In genomic region chr22:49481651-49482399, GRCh38 we compare ENCODE assay signal across 17 cellular contexts.
DNase-seq lines count a peak whose midpoint lies in the region; ATAC-seq and TF ChIP-seq lines count a peak whose summit lies in the region.
"Had no signal": no experiment of that assay in that cellular context is flagged by ENCODE, and none has a peak within 500 bp of the region (broad histone marks: within the 10 kb centered on the region; RNA-seq: fewer than 3 reads in every experiment).

No MANE protein-coding gene starts in this region.

- DNase-seq in NCI-H146 (lab: John Stamatoyannopoulos, UW) (peak; percentile 18), NCI-H146 treated with DMSO at 0.1 percent for 48 hours (lab: John Stamatoyannopoulos, UW; ENCODE audit: unreplicated experiment) (no peak), NCI-H2171 (lab: John Stamatoyannopoulos, UW) (peak; percentile 43), left ventricle myocardium inferior (no peak), transverse colon (no peak)
- DNase-seq in stimulated activated naive B cell treated with anti-CD40 and anti-IgM and Interleukin-4, amounts not matched to agents 10 μg/mL and 1 μg/mL and 100 μg/mL, for 72 hours, result no peak
- DNase-seq: activated naive CD4-positive, alpha-beta T cell treated with anti-CD3 and anti-CD28 coated beads for 36 hours; brain microvascular endothelial cell; foreskin keratinocyte; NCI-H2029; retina; stimulated activated CD4-positive, alpha-beta T cell treated with anti-CD3 and anti-CD28 coated beads, Interleukin-2, amount 100 ng/mL, for 24 hours had no signal

- H3K36me3 ChIP-seq in left ventricle myocardium inferior (no peaks in the 10 kb centered on the region), transverse colon (no peaks in the 10 kb centered on the region)
- H3K36me3 ChIP-seq: brain microvascular endothelial cell had no signal

- H3K36me3 Mint-ChIP-seq in stimulated activated naive B cell treated with anti-CD40 and anti-IgM and Interleukin-4, amounts not matched to agents 10 μg/mL and 1 μg/mL and 100 μg/mL, for 72 hours, result peaks cover 3 to 17% of the 10 kb centered on the region in 2 donors

- no peak for ATAC-seq in stimulated activated naive B cell treated with anti-CD40 and anti-IgM and Interleukin-4, amounts not matched to agents 10 μg/mL and 1 μg/mL and 100 μg/mL, for 72 hours (replicated peaks)
- no peak for ATAC-seq in GM19395 (IDR thresholded peaks at IDR 0.05; ENCODE audit: unreplicated experiment)
- no peak for ATAC-seq in GM19023 (IDR thresholded peaks at IDR 0.05; ENCODE audit: unreplicated experiment)
- ATAC-seq: foreskin keratinocyte, HCT116, SK-N-SH treated with all-trans-retinoic acid at 6 μM for 48 hours had no signal

- H3K4me1 ChIP-seq in left ventricle myocardium inferior (peaks cover 14% of the 10 kb centered on the region), transverse colon (no peaks in the 10 kb centered on the region)
- H3K4me1 ChIP-seq: foreskin keratinocyte had no signal

- TF ChIP-seq CTCF in left ventricle myocardium inferior (IDR thresholded peaks at IDR 0.05; ENCODE audit: borderline replicate concordance) (no peak), transverse colon (IDR thresholded peaks at IDR 0.05) (no peak)

- WGBS in transverse colon (ENCODE audit: low coverage in 1 of 2), 2 donors, result 26 to 34% methylated on average over 17 to 31 of the region's 35 CpGs

- no peak for TF ChIP-seq EP300 in transverse colon (IDR thresholded peaks at IDR 0.05; ENCODE audit: low read depth)

- H3K27ac Mint-ChIP-seq in stimulated activated naive B cell treated with anti-CD40 and anti-IgM and Interleukin-4, amounts not matched to agents 10 μg/mL and 1 μg/mL and 100 μg/mL, for 72 hours, result peak overlapping the region; percentile 37
- H3K27ac Mint-ChIP-seq: activated naive CD4-positive, alpha-beta T cell treated with anti-CD3 and anti-CD28 coated beads for 36 hours had no signal

- no peak for TF ChIP-seq POLR2A in transverse colon (IDR thresholded peaks at IDR 0.05)

- peaks cover 3% of the 10 kb centered on the region for H3K9me3 ChIP-seq in left ventricle myocardium inferior (replicated peaks)
- H3K9me3 ChIP-seq in transverse colon, result no peaks in the 10 kb centered on the region

- peaks cover 5 to 7% of the 10 kb centered on the region in 2 donors for H3K9me3 Mint-ChIP-seq in stimulated activated naive B cell treated with anti-CD40 and anti-IgM and Interleukin-4, amounts not matched to agents 10 μg/mL and 1 μg/mL and 100 μg/mL, for 72 hours

- intact Hi-C loops in left ventricle myocardium inferior (cut with micrococcal nuclease), result no loop called here
- intact Hi-C loops in transverse colon (cut with DNase I; ENCODE audit: low total_unique reads), result no loop called here

- peaks cover 61% of the 10 kb centered on the region for H3K27me3 ChIP-seq in left ventricle myocardium inferior (ENCODE audit: low read depth)
- peaks cover 29% of the 10 kb centered on the region for H3K27me3 ChIP-seq in transverse colon
- H3K27me3 ChIP-seq: brain microvascular endothelial cell, foreskin keratinocyte had no signal

- H3K4me3 ChIP-seq in left ventricle myocardium inferior (peak overlapping the region; percentile 44), transverse colon (no peak overlapping the region)

- H3K27ac ChIP-seq in left ventricle myocardium inferior (replicated peaks) (no peak overlapping the region), transverse colon (no peak overlapping the region)
- H3K27ac ChIP-seq: brain microvascular endothelial cell, foreskin keratinocyte, VCaP had no signal

- peaks cover 0 to 2% of the 10 kb centered on the region in 2 donors for H3K4me1 Mint-ChIP-seq in stimulated activated naive B cell treated with anti-CD40 and anti-IgM and Interleukin-4, amounts not matched to agents 10 μg/mL and 1 μg/mL and 100 μg/mL, for 72 hours

- in situ Hi-C loops in transverse colon (cut with MboI; ENCODE audit: low pct_ligation_motif_present in 1 of 4, low pct_unique_long_range_greater_than_20kb in 1 of 4, low sequenced_read_pairs in 3 of 4), result no loop called here

- peaks cover 0 to 24% of the 10 kb centered on the region in 2 donors for H3K27me3 Mint-ChIP-seq in stimulated activated naive B cell treated with anti-CD40 and anti-IgM and Interleukin-4, amounts not matched to agents 10 μg/mL and 1 μg/mL and 100 μg/mL, for 72 hours

- no peak overlapping the region for H3K4me3 Mint-ChIP-seq in stimulated activated naive B cell treated with anti-CD40 and anti-IgM and Interleukin-4, amounts not matched to agents 10 μg/mL and 1 μg/mL and 100 μg/mL, for 72 hours
- H3K4me3 Mint-ChIP-seq: activated naive CD4-positive, alpha-beta T cell treated with anti-CD3 and anti-CD28 coated beads for 36 hours had no signal

Comparison
In these comparisons a context has a peak if more than half of its experiments do, and no peak if none do; other contexts are left out.
1. DNase-seq: peak in NCI-H146 (single experiment) and NCI-H2171 (single experiment); none in NCI-H146 treated with DMSO at 0.1 percent for 48 hours (single experiment), left ventricle myocardium inferior (single experiment), stimulated activated naive B cell treated with anti-CD40 and anti-IgM and Interleukin-4, amounts not matched to agents 10 μg/mL and 1 μg/mL and 100 μg/mL, for 72 hours (single experiment) and transverse colon (single experiment).